In genomic region chr4:184447664-184448063, GRCh38 we compare ENCODE assay signal across 1 cellular context.
TF ChIP-seq lines count a peak whose summit lies in the region.

No MANE protein-coding gene starts in this region.

TF ChIP-seq in WTC11, 78 proteins besides CTCF, POLR2A, EP300 and RAD21:
- peak; percentile 83 for TF ChIP-seq NFE2L1 (CRISPR knock-in tag; IDR thresholded peaks at IDR 0.05)
- peak; percentile 35; the same call in 1 of the 2 replicates for TF ChIP-seq TEAD1 (CRISPR knock-in tag; IDR thresholded peaks at IDR 0.05)
- TF ChIP-seq, protein P1, sequence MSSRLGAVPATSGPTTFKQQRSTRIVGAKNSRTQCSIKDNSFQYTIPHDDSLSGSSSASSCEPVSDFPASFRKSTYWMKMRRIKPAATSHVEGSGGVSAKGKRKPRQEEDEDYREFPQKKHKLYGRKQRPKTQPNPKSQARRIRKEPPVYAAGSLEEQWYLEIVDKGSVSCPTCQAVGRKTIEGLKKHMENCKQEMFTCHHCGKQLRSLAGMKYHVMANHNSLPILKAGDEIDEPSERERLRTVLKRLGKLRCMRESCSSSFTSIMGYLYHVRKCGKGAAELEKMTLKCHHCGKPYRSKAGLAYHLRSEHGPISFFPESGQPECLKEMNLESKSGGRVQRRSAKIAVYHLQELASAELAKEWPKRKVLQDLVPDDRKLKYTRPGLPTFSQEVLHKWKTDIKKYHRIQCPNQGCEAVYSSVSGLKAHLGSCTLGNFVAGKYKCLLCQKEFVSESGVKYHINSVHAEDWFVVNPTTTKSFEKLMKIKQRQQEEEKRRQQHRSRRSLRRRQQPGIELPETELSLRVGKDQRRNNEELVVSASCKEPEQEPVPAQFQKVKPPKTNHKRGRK (CRISPR knock-in tag; IDR thresholded peaks at IDR 0.05; ENCODE audit: borderline replicate concordance): no peak
